In genomic region chr22:30890689-30891442, GRCh38 we compare ENCODE assay signal across 8 cellular contexts.
DNase-seq lines count a peak whose midpoint lies in the region; ATAC-seq, FAIRE-seq and TF ChIP-seq lines count a peak whose summit lies in the region.

No MANE protein-coding gene starts in this region.

- CTCF ChIA-PET in HepG2 (lab: Yijun Ruan, JAX; ENCODE audit: low intra/inter-chr PET ratio, low total read pairs) = interaction anchor here (1.2 to 1.7 kb wide), 2 partner anchors 29 to 127 kb away, joined by 3 to 20 read pairs; no protein-coding TSS in a partner anchor

- H3K4me3 ChIP-seq in bronchial epithelial cell (ENCODE audit: low read depth, low read length) (no peak overlapping the region), HepG2 (replicated peaks in 1 of 3; ENCODE audit: insufficient read depth in 1 of 3, low read depth in 2 of 3, low read length in 3 of 3) (no peak overlapping the region), thyroid gland (replicated peaks in 1 of 3) (no peak overlapping the region)

- TF ChIP-seq CTCF in bronchial epithelial cell (IDR thresholded peaks at IDR 0.05; ENCODE audit: insufficient read depth, low read length, severe bottlenecking) = peak; percentile 94
- TF ChIP-seq CTCF in HepG2 (CRISPR knock-in tag; IDR thresholded peaks at IDR 0.05) = peak; percentile 92
- peak; percentile 28 to 78 (median 57) for TF ChIP-seq CTCF in thyroid gland (IDR thresholded peaks at IDR 0.05)

- intact Hi-C loops in HepG2 (cut with micrococcal nuclease; ENCODE audit: unreplicated experiment) (loop anchor here (1.0 kb wide), 1 partner anchor 128 kb away; no protein-coding TSS in a partner anchor), thyroid gland (cut with DNase I) (no loop called here)

- POLR2A ChIA-PET in HepG2 (lab: Yijun Ruan, JAX) = interaction anchor here (2.6 kb wide), 1 partner anchor 9 kb away, joined by 7 read pairs; no protein-coding TSS in a partner anchor

- no peaks in the 10 kb centered on the region for H3K79me2 ChIP-seq in HepG2 (ENCODE audit: insufficient read depth, low read length)

- H3K27ac ChIP-seq in HepG2 (ENCODE audit: extremely low read length, insufficient read depth, low read length) (no peak overlapping the region), thyroid gland (no peak overlapping the region)

- no peak overlapping the region for H2AFZ ChIP-seq in HepG2 (ENCODE audit: low read length)

- H3K27me3 ChIP-seq in bronchial epithelial cell (ENCODE audit: control insufficient read depth, insufficient read depth, low read length) (no peaks in the 10 kb centered on the region), HepG2 (ENCODE audit: control insufficient read depth in 1 of 2, insufficient read depth in 2 of 2, low read length in 2 of 2) (no peaks in the 10 kb centered on the region), thyroid gland (no peaks in the 10 kb centered on the region)

- TF ChIP-seq EP300 in HepG2 (IDR thresholded peaks at IDR 0.05; ENCODE audit: low read depth in 2 of 2, low read length in 2 of 2) (no peak), HepG2 (CRISPR knock-in tag; IDR thresholded peaks at IDR 0.05; ENCODE audit: borderline replicate concordance) (no peak)

- TF ChIP-seq RAD21 in HepG2 (CRISPR knock-in tag; IDR thresholded peaks at IDR 0.05) = peak; percentile 83

- no TSS peak for BruUV-seq in HepG2 (replicated peaks; lab: Mats Ljungman, UMichigan)

- no peaks in the 10 kb centered on the region for H4K20me1 ChIP-seq in HepG2 (ENCODE audit: insufficient read depth, low read length)

- ATAC-seq in SK-N-SH treated with all-trans-retinoic acid at 6 μM for 48 hours = peak; percentile 90
- ATAC-seq in HepG2 = peak; percentile 86
- ATAC-seq in GM21447 (IDR thresholded peaks at IDR 0.05; ENCODE audit: unreplicated experiment) = no peak

- TF ChIP-seq POLR2A in HepG2 (IDR thresholded peaks at IDR 0.05; ENCODE audit: insufficient read depth in 1 of 2, low read depth in 2 of 2, low read length in 2 of 2) (no peak), thyroid gland (IDR thresholded peaks at IDR 0.05) (no peak)

- FAIRE-seq in bronchial epithelial cell (lab: Jason Lieb, UNC) (no peak), HepG2 (lab: Jason Lieb, UNC) (peak; percentile 68)

- in situ Hi-C loops in HepG2 (cut with HindIII; ENCODE audit: extremely low pct_ligation_motif_present, low pct_unique_long_range_greater_than_20kb) = loop anchor here (10.0 kb wide), 1 partner anchor 126 kb away; no protein-coding TSS in a partner anchor

- H3K9me3 ChIP-seq in HepG2 (ENCODE audit: low read length) (no peaks in the 10 kb centered on the region), thyroid gland (no peaks in the 10 kb centered on the region)

- peaks cover 9% of the 10 kb centered on the region for H3K4me1 ChIP-seq in HepG2 (ENCODE audit: insufficient read depth, low read length)
- no peaks in the 10 kb centered on the region for H3K4me1 ChIP-seq in thyroid gland

- DNase-seq in SIG-M5 treated with dmso at 0.1 percent for 504 hours (lab: John Stamatoyannopoulos, UW; ENCODE audit: unreplicated experiment) (peak; percentile 5), SIG-M5 (lab: John Stamatoyannopoulos, UW) (no peak), bronchial epithelial cell (ENCODE audit: low read depth) (peak; percentile 20), HepG2 (ENCODE audit: low spot score) (no peak), thyroid gland (peak; percentile 41 to 46), hippocampal formation (lab: John Stamatoyannopoulos, UW) (no peak)

- WGBS in HepG2 (ENCODE audit: low lambda C conversion rate) = 78% methylated on average over 7 of the region's 17 CpGs
- 72 to 79% methylated on average over 9 to 15 of the region's 17 CpGs for WGBS in thyroid gland, 2 donors

- H3K9ac ChIP-seq in HepG2 (ENCODE audit: insufficient read depth, low read depth, low read length) = no peak overlapping the region

- no peaks in the 10 kb centered on the region for H3K36me3 ChIP-seq in bronchial epithelial cell (ENCODE audit: control insufficient read depth, insufficient read depth, low read length)
- peaks cover 7 to 14% of the 10 kb centered on the region in 2 experiments; a peak in 4 of 5 replicates for H3K36me3 ChIP-seq in HepG2 (replicated peaks in 1 of 2; ENCODE audit: control insufficient read depth in 1 of 2, insufficient read depth in 2 of 2, low read length in 2 of 2)
- no peaks in the 10 kb centered on the region for H3K36me3 ChIP-seq in thyroid gland

- H3K4me2 ChIP-seq in HepG2 (ENCODE audit: low read depth, low read length) = no peak overlapping the region

TF ChIP-seq in SK-N-SH treated with all-trans-retinoic acid at 6 μM for 48 hours, 23 proteins besides CTCF, POLR2A, EP300 and RAD21 (continues in another document):
- TF ChIP-seq ISL1 (CRISPR knock-in tag; IDR thresholded peaks at IDR 0.05) = no peak
- TF ChIP-seq ESRRG (CRISPR knock-in tag; IDR thresholded peaks at IDR 0.05) = no peak
- no peak for TF ChIP-seq POU6F1 (CRISPR knock-in tag; IDR thresholded peaks at IDR 0.05; ENCODE audit: borderline replicate concordance, low read depth)
- no peak for TF ChIP-seq CREB5 (CRISPR knock-in tag; IDR thresholded peaks at IDR 0.05; ENCODE audit: low read depth)
- TF ChIP-seq ZNF8 (CRISPR knock-in tag; IDR thresholded peaks at IDR 0.05) = no peak
- no peak for TF ChIP-seq SNAI2 (CRISPR knock-in tag; IDR thresholded peaks at IDR 0.05)
- TF ChIP-seq TOX (CRISPR knock-in tag; IDR thresholded peaks at IDR 0.05; ENCODE audit: borderline replicate concordance) = no peak
- TF ChIP-seq OSR1 (CRISPR knock-in tag; IDR thresholded peaks at IDR 0.05) = no peak
- no peak for TF ChIP-seq RARB (CRISPR knock-in tag; IDR thresholded peaks at IDR 0.05)
- TF ChIP-seq ZFP30 (CRISPR knock-in tag; IDR thresholded peaks at IDR 0.05) = no peak

TF ChIP-seq in HepG2, 621 proteins besides CTCF, POLR2A, EP300 and RAD21 (continues in another document):
- peak; percentile 44 for TF ChIP-seq ZNF687 (CRISPR knock-in tag; IDR thresholded peaks at IDR 0.05)
- TF ChIP-seq ZNF768 (CRISPR knock-in tag; IDR thresholded peaks at IDR 0.05) = 0 out of 2 replicates have a peak, but pooled peaks have one; percentile 49
- no peak for TF ChIP-seq KAT8 (CRISPR knock-in tag; IDR thresholded peaks at IDR 0.05)
- TF ChIP-seq ZNF574 (CRISPR knock-in tag; IDR thresholded peaks at IDR 0.05) = no peak
- TF ChIP-seq ZNF670 (CRISPR knock-in tag; IDR thresholded peaks at IDR 0.05; ENCODE audit: borderline replicate concordance) = no peak
- 0 out of 2 replicates have a peak, but pooled peaks have one; percentile 9 for TF ChIP-seq FOSL2 (CRISPR knock-in tag; IDR thresholded peaks at IDR 0.05)
- TF ChIP-seq ZNF430 (CRISPR knock-in tag; IDR thresholded peaks at IDR 0.05) = no peak

Comparison
In these comparisons a context has a peak if more than half of its experiments do, and no peak if none do; other contexts are left out.
1. DNase-seq: peak in SIG-M5 treated with dmso at 0.1 percent for 504 hours (single experiment), bronchial epithelial cell (single experiment) and thyroid gland (2 of 2); none in SIG-M5 (single experiment), HepG2 (single experiment) and hippocampal formation (0 of 2).
2. Peak in every context shown above with its lines, with median percentiles within 50 percentile points of each other: CTCF ChIP-seq.